12 cellular contexts compared by ENCODE assay signal in genomic region chr1:168428063-168428731, GRCh38.
DNase-seq lines count a peak whose midpoint lies in the region; ATAC-seq and TF ChIP-seq lines count a peak whose summit lies in the region.
"Had no signal": no experiment of that assay in that cellular context is flagged by ENCODE, and none has a peak within 500 bp of the region (broad histone marks: within the 10 kb centered on the region; RNA-seq: fewer than 3 reads in every experiment).

No MANE protein-coding gene starts in this region.

- no peak overlapping the region for H3K27ac Mint-ChIP-seq in stimulated activated memory B cell treated with anti-CD40 and anti-IgM and Interleukin-4, amounts not matched to agents 10 μg/mL and 1 μg/mL and 100 μg/mL, for 72 hours
- H3K27ac Mint-ChIP-seq: activated T-helper 17 cell treated with anti-CD3 and anti-CD28 coated beads, Interleukin-2, amount 50 U/mL, for 72 hours; dendritic cell treated with granulocyte-macrophage colony-stimulating factor and Interleukin-4, amounts not matched to agents 40 ng/mL and 50 ng/mL, for 4 days had no signal

- TF ChIP-seq POLR2A in suprapubic skin (IDR thresholded peaks at IDR 0.05), result no peak

- H3K9me3 Mint-ChIP-seq in stimulated activated memory B cell treated with anti-CD40 and anti-IgM and Interleukin-4, amounts not matched to agents 10 μg/mL and 1 μg/mL and 100 μg/mL, for 72 hours, result no peaks in the 10 kb centered on the region
- H3K9me3 Mint-ChIP-seq: activated T-helper 17 cell treated with anti-CD3 and anti-CD28 coated beads, Interleukin-2, amount 50 U/mL, for 72 hours; dendritic cell treated with granulocyte-macrophage colony-stimulating factor and Interleukin-4, amounts not matched to agents 40 ng/mL and 50 ng/mL, for 4 days had no signal

- TF ChIP-seq EP300 in suprapubic skin (IDR thresholded peaks at IDR 0.05), result peak; percentile 12

- H3K36me3 ChIP-seq in suprapubic skin, result no peaks in the 10 kb centered on the region

- H3K27ac ChIP-seq in dorsolateral prefrontal cortex, result peak overlapping the region in 54 of 59 donors; percentile 23 to 88 (median 72)
- peak overlapping the region; percentile 64 for H3K27ac ChIP-seq in layer of hippocampus (ENCODE audit: low read depth, low read length)
- no peak overlapping the region for H3K27ac ChIP-seq in suprapubic skin
- H3K27ac ChIP-seq: RWPE1 had no signal

- no peak overlapping the region for H3K4me3 Mint-ChIP-seq in stimulated activated memory B cell treated with anti-CD40 and anti-IgM and Interleukin-4, amounts not matched to agents 10 μg/mL and 1 μg/mL and 100 μg/mL, for 72 hours
- H3K4me3 Mint-ChIP-seq: activated T-helper 17 cell treated with anti-CD3 and anti-CD28 coated beads, Interleukin-2, amount 50 U/mL, for 72 hours; dendritic cell treated with granulocyte-macrophage colony-stimulating factor and Interleukin-4, amounts not matched to agents 40 ng/mL and 50 ng/mL, for 4 days had no signal

- TF ChIP-seq CTCF in dorsolateral prefrontal cortex (IDR thresholded peaks at IDR 0.05 in 54 of 56, conservative IDR thresholded peaks at IDR 0.05 in 2 of 56; ENCODE audit: low read depth in 1 of 56, partially characterized antibody in 56 of 56) (no peak), suprapubic skin (IDR thresholded peaks at IDR 0.05) (no peak)

- peaks cover 20% of the 10 kb centered on the region for H3K27me3 Mint-ChIP-seq in stimulated activated memory B cell treated with anti-CD40 and anti-IgM and Interleukin-4, amounts not matched to agents 10 μg/mL and 1 μg/mL and 100 μg/mL, for 72 hours
- H3K27me3 Mint-ChIP-seq: activated T-helper 17 cell treated with anti-CD3 and anti-CD28 coated beads, Interleukin-2, amount 50 U/mL, for 72 hours; dendritic cell treated with granulocyte-macrophage colony-stimulating factor and Interleukin-4, amounts not matched to agents 40 ng/mL and 50 ng/mL, for 4 days had no signal

- intact Hi-C loops in dorsolateral prefrontal cortex (cut with DNase I), result no loop called here

- H3K27me3 ChIP-seq in dorsolateral prefrontal cortex, result peaks cover 0 to 4% (median 0%) of the 10 kb centered on the region in 45 donors
- no peaks in the 10 kb centered on the region for H3K27me3 ChIP-seq in layer of hippocampus (ENCODE audit: control insufficient read depth, insufficient read depth, low read length)
- no peaks in the 10 kb centered on the region for H3K27me3 ChIP-seq in suprapubic skin

- H3K4me3 ChIP-seq in dorsolateral prefrontal cortex (no peak overlapping the region), suprapubic skin (no peak overlapping the region)
- H3K4me3 ChIP-seq: K562 had no signal

- 71% methylated on average over 3 of the region's 4 CpGs for WGBS in suprapubic skin

- H3K4me1 Mint-ChIP-seq in stimulated activated memory B cell treated with anti-CD40 and anti-IgM and Interleukin-4, amounts not matched to agents 10 μg/mL and 1 μg/mL and 100 μg/mL, for 72 hours, result no peaks in the 10 kb centered on the region

- no peaks in the 10 kb centered on the region for H3K36me3 Mint-ChIP-seq in stimulated activated memory B cell treated with anti-CD40 and anti-IgM and Interleukin-4, amounts not matched to agents 10 μg/mL and 1 μg/mL and 100 μg/mL, for 72 hours

- H3K4me1 ChIP-seq in suprapubic skin, result peaks cover 2% of the 10 kb centered on the region

- H3K9me3 ChIP-seq in suprapubic skin, result no peaks in the 10 kb centered on the region

- DNase-seq in HCEC 1CT (peak; percentile 13), dorsolateral prefrontal cortex (peak in 8 of 10 donors; percentile 44 to 70 (median 56)), suprapubic skin (ENCODE audit: low spot score in 2 of 2) (no peak), NCI-H1436 (lab: John Stamatoyannopoulos, UW) (no peak)
- DNase-seq in stimulated activated CD4-positive, alpha-beta T cell treated with anti-CD3 and anti-CD28 coated beads, Interleukin-15, amount 100 ng/mL, for 24 hours, result no peak

- ATAC-seq in stimulated activated memory B cell treated with anti-CD40 and anti-IgM and Interleukin-4, amounts not matched to agents 10 μg/mL and 1 μg/mL and 100 μg/mL, for 72 hours, result no peak
- ATAC-seq in HG03108 (IDR thresholded peaks at IDR 0.05; ENCODE audit: unreplicated experiment), result no peak
- ATAC-seq: activated T-helper 17 cell treated with anti-CD3 and anti-CD28 coated beads, Interleukin-2, amount 50 U/mL, for 72 hours; K562 had no signal

Comparison
In these comparisons a context has a peak if more than half of its experiments do, and no peak if none do; other contexts are left out.
1. DNase-seq: peak in HCEC 1CT (single experiment) and dorsolateral prefrontal cortex (8 of 10); none in suprapubic skin (0 of 2), NCI-H1436 (single experiment) and stimulated activated CD4-positive, alpha-beta T cell treated with anti-CD3 and anti-CD28 coated beads, Interleukin-15, amount 100 ng/mL, for 24 hours (single experiment).